ENCODE assay signal across 1 cellular context in genomic region chr1:231233735-231234417, GRCh38.
A peak's percentile ranks its signal among the peaks of the same experiment; 100 is the strongest.
TF ChIP-seq lines count a peak whose summit lies in the region.

No MANE protein-coding gene starts in this region.

TF ChIP-seq in HepG2, 621 proteins besides CTCF, POLR2A, EP300 and RAD21 (continued from another document and continues in another):
- peak; percentile 51; the same call in 1 of the 2 replicates for TF ChIP-seq ZSCAN29 (CRISPR knock-in tag; conservative IDR thresholded peaks at IDR 0.05)
- TF ChIP-seq NFKB2 (CRISPR knock-in tag; IDR thresholded peaks at IDR 0.05; ENCODE audit: borderline replicate concordance): no peak
- TF ChIP-seq CEBPG (CRISPR knock-in tag; IDR thresholded peaks at IDR 0.05): peak; percentile 67
- peak; percentile 57; the same call in 1 of the 2 replicates for TF ChIP-seq ZSCAN21 (CRISPR knock-in tag; IDR thresholded peaks at IDR 0.05; ENCODE audit: borderline replicate concordance)
- 0 out of 2 replicates have a peak, but pooled peaks have one; percentile 18 for TF ChIP-seq ZFP1 (CRISPR knock-in tag; IDR thresholded peaks at IDR 0.05)
- TF ChIP-seq ZNF598 (CRISPR knock-in tag; IDR thresholded peaks at IDR 0.05; ENCODE audit: borderline replicate concordance): peak; percentile 44; the same call in 1 of the 2 replicates
- TF ChIP-seq, protein P1, sequence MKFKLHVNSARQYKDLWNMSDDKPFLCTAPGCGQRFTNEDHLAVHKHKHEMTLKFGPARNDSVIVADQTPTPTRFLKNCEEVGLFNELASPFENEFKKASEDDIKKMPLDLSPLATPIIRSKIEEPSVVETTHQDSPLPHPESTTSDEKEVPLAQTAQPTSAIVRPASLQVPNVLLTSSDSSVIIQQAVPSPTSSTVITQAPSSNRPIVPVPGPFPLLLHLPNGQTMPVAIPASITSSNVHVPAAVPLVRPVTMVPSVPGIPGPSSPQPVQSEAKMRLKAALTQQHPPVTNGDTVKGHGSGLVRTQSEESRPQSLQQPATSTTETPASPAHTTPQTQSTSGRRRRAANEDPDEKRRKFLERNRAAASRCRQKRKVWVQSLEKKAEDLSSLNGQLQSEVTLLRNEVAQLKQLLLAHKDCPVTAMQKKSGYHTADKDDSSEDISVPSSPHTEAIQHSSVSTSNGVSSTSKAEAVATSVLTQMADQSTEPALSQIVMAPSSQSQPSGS (CRISPR knock-in tag; IDR thresholded peaks at IDR 0.05): peak; percentile 65; the same call in 1 of the 2 replicates
- TF ChIP-seq ZNF776 (CRISPR knock-in tag; IDR thresholded peaks at IDR 0.05): no peak
- TF ChIP-seq, protein P2, sequence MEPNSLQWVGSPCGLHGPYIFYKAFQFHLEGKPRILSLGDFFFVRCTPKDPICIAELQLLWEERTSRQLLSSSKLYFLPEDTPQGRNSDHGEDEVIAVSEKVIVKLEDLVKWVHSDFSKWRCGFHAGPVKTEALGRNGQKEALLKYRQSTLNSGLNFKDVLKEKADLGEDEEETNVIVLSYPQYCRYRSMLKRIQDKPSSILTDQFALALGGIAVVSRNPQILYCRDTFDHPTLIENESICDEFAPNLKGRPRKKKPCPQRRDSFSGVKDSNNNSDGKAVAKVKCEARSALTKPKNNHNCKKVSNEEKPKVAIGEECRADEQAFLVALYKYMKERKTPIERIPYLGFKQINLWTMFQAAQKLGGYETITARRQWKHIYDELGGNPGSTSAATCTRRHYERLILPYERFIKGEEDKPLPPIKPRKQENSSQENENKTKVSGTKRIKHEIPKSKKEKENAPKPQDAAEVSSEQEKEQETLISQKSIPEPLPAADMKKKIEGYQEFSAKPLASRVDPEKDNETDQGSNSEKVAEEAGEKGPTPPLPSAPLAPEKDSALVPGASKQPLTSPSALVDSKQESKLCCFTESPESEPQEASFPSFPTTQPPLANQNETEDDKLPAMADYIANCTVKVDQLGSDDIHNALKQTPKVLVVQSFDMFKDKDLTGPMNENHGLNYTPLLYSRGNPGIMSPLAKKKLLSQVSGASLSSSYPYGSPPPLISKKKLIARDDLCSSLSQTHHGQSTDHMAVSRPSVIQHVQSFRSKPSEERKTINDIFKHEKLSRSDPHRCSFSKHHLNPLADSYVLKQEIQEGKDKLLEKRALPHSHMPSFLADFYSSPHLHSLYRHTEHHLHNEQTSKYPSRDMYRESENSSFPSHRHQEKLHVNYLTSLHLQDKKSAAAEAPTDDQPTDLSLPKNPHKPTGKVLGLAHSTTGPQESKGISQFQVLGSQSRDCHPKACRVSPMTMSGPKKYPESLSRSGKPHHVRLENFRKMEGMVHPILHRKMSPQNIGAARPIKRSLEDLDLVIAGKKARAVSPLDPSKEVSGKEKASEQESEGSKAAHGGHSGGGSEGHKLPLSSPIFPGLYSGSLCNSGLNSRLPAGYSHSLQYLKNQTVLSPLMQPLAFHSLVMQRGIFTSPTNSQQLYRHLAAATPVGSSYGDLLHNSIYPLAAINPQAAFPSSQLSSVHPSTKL (CRISPR knock-in tag; IDR thresholded peaks at IDR 0.05): peak; percentile 85
- TF ChIP-seq EZH2 (conservative IDR thresholded peaks at IDR 0.05; ENCODE audit: low read depth, low read length): no peak
- no peak for TF ChIP-seq ZNF33B (CRISPR knock-in tag; IDR thresholded peaks at IDR 0.05)
- TF ChIP-seq HNF4A (CRISPR knock-in tag; IDR thresholded peaks at IDR 0.05): peak; percentile 91
- TF ChIP-seq ETS1 (CRISPR knock-in tag; IDR thresholded peaks at IDR 0.05): no peak
- peak; percentile 98 for TF ChIP-seq ZNF652 (CRISPR knock-in tag; IDR thresholded peaks at IDR 0.05; ENCODE audit: borderline replicate concordance, low read depth)
- TF ChIP-seq KDM1A (CRISPR knock-in tag; IDR thresholded peaks at IDR 0.05): peak; percentile 83; the same call in 1 of the 2 replicates
- 0 out of 2 replicates have a peak, but pooled peaks have one; percentile 22 for TF ChIP-seq FOXP1 (IDR thresholded peaks at IDR 0.05)
- TF ChIP-seq FOXP1 (CRISPR knock-in tag; IDR thresholded peaks at IDR 0.05): peak; percentile 80
- TF ChIP-seq HOXA3 (CRISPR knock-in tag; IDR thresholded peaks at IDR 0.05): peak; percentile 35
- TF ChIP-seq NR2F1 (CRISPR knock-in tag; IDR thresholded peaks at IDR 0.05): peak in 1 of 2 experiments; percentile 23; a peak in 1 of 4 replicates
- TF ChIP-seq TEAD3 (CRISPR knock-in tag; optimal IDR thresholded peaks at IDR 0.05; ENCODE audit: borderline replicate concordance): peak; percentile 11
- TF ChIP-seq BCL3 (CRISPR knock-in tag; IDR thresholded peaks at IDR 0.05): no peak
- peak; percentile 98 for TF ChIP-seq HNF1A (IDR thresholded peaks at IDR 0.05; ENCODE audit: low read depth)
- peak; percentile 98 for TF ChIP-seq HNF1A (CRISPR knock-in tag; IDR thresholded peaks at IDR 0.05; ENCODE audit: borderline replicate concordance)
- TF ChIP-seq FOXK1 (CRISPR knock-in tag; IDR thresholded peaks at IDR 0.05; ENCODE audit: borderline replicate concordance, low read depth): peak; percentile 38; the same call in 1 of the 2 replicates
- TF ChIP-seq AGO2 (optimal IDR thresholded peaks at IDR 0.05; ENCODE audit: low read depth, low read length): no peak
- peak; percentile 91; the same call in 1 of the 2 replicates for TF ChIP-seq NCOR1 (IDR thresholded peaks at IDR 0.05; ENCODE audit: borderline replicate concordance, low read length)
- peak; percentile 44; the same call in 1 of the 2 replicates for TF ChIP-seq TCF7L2 (IDR thresholded peaks at IDR 0.05; ENCODE audit: low read depth, low read length)
- peak; percentile 30; the same call in 1 of the 2 replicates for TF ChIP-seq ZNF614 (CRISPR knock-in tag; IDR thresholded peaks at IDR 0.05; ENCODE audit: borderline replicate concordance)
- peak; percentile 37; the same call in 1 of the 2 replicates for TF ChIP-seq TAF1 (CRISPR knock-in tag; IDR thresholded peaks at IDR 0.05)
- no peak for TF ChIP-seq KAT2B (IDR thresholded peaks at IDR 0.05; ENCODE audit: borderline replicate concordance, low read depth, low read length)
- TF ChIP-seq ZNF569 (CRISPR knock-in tag; IDR thresholded peaks at IDR 0.05; ENCODE audit: borderline replicate concordance): no peak
- peak; percentile 94 for TF ChIP-seq TBX2 (CRISPR knock-in tag; IDR thresholded peaks at IDR 0.05; ENCODE audit: borderline replicate concordance)
- peak; percentile 91 for TF ChIP-seq KDM6A (CRISPR knock-in tag; IDR thresholded peaks at IDR 0.05; ENCODE audit: low read depth)
- peak; percentile 74; the same call in 1 of the 2 replicates for TF ChIP-seq DPF2 (CRISPR knock-in tag; IDR thresholded peaks at IDR 0.05; ENCODE audit: borderline replicate concordance, low read depth)
- TF ChIP-seq EHMT2 (IDR thresholded peaks at IDR 0.05; ENCODE audit: borderline replicate concordance, low read depth, low read length): 0 out of 2 replicates have a peak, but pooled peaks have one; percentile 58
- TF ChIP-seq ZFAT (CRISPR knock-in tag; conservative IDR thresholded peaks at IDR 0.05): no peak
- no peak for TF ChIP-seq ZNF441 (CRISPR knock-in tag; IDR thresholded peaks at IDR 0.05; ENCODE audit: borderline replicate concordance)
- TF ChIP-seq CREM (IDR thresholded peaks at IDR 0.05): peak; percentile 90
- no peak for TF ChIP-seq CREM (CRISPR knock-in tag; IDR thresholded peaks at IDR 0.05)
- TF ChIP-seq NCOA2 (CRISPR knock-in tag; IDR thresholded peaks at IDR 0.05): peak; percentile 94
- no peak for TF ChIP-seq ZBTB14 (CRISPR knock-in tag; IDR thresholded peaks at IDR 0.05)
- TF ChIP-seq FOXJ3 (CRISPR knock-in tag; IDR thresholded peaks at IDR 0.05; ENCODE audit: borderline replicate concordance): peak; percentile 92; the same call in 1 of the 2 replicates
- no peak for TF ChIP-seq CREB1 (IDR thresholded peaks at IDR 0.05)
- peak; percentile 75 for TF ChIP-seq CREB1 (CRISPR knock-in tag; IDR thresholded peaks at IDR 0.05)
- TF ChIP-seq SIX4 (CRISPR knock-in tag; IDR thresholded peaks at IDR 0.05): peak; percentile 55
- TF ChIP-seq ZNF770 (CRISPR knock-in tag; IDR thresholded peaks at IDR 0.05): peak; percentile 50
- TF ChIP-seq NFIC (IDR thresholded peaks at IDR 0.05; ENCODE audit: low read length): peak; percentile 83; the same call in 1 of the 2 replicates
- TF ChIP-seq KDM5A (IDR thresholded peaks at IDR 0.05; ENCODE audit: borderline replicate concordance, low read length): peak; percentile 43; the same call in 1 of the 2 replicates
- TF ChIP-seq ZBTB37 (CRISPR knock-in tag; IDR thresholded peaks at IDR 0.05): peak; percentile 63; the same call in 1 of the 2 replicates
- peak; percentile 84 for TF ChIP-seq ZMYM3 (CRISPR knock-in tag; IDR thresholded peaks at IDR 0.05)
- TF ChIP-seq ZNF564 (CRISPR knock-in tag; IDR thresholded peaks at IDR 0.05): no peak
- TF ChIP-seq BRD4 (CRISPR knock-in tag; IDR thresholded peaks at IDR 0.05): peak; percentile 65
- peak; percentile 48; the same call in 1 of the 2 replicates for TF ChIP-seq ATF7-NPFF (CRISPR knock-in tag; IDR thresholded peaks at IDR 0.05; ENCODE audit: low read depth)
